ENCODE assay signal across 14 cellular contexts in the genomic region with DNA sequence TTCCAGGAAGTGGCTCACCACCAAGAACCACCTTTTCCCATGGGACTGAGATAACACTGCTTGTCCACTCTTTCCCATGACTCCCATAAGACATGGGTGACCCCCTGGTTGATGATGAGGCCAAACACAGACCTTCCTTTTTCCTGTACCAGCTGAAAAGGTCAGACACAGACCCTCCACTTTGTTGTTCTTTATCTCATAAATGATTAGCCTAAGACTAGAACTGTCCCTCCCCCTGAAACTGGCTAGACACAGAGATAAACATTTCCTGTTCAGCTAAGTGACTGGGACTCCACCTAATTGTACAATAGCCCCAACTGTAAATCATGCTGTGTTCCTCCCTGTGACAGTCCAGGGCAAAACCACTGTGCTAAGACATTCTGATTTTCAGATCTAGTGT. TPM values are rescaled to one million over a fixed set of nuclear protein-coding genes. Genes with fewer than 3 reads are reported as not detected.
DNase-seq lines count a peak whose midpoint lies in the region; ATAC-seq, FAIRE-seq and TF ChIP-seq lines count a peak whose summit lies in the region.
"Had no signal": no experiment of that assay in that cellular context is flagged by ENCODE, and none has a peak within 500 bp of the region (broad histone marks: within the 10 kb centered on the region; RNA-seq: fewer than 3 reads in every experiment).

No MANE protein-coding gene starts in this region.

- H3K27me3 Mint-ChIP-seq in stimulated activated naive CD8-positive, alpha-beta T cell treated with anti-CD3 and anti-CD28 coated beads, Interleukin-15, amount 100 ng/mL, for 72 hours, result peaks cover 16% of the 10 kb centered on the region
- H3K27me3 Mint-ChIP-seq in astrocyte (ENCODE audit: low read depth, unreplicated experiment), result peaks cover 1% of the 10 kb centered on the region

- DNase-seq in stimulated activated naive CD8-positive, alpha-beta T cell treated with anti-CD3 and anti-CD28 coated beads, Interleukin-15, amount 100 ng/mL, for 72 hours, result no peak
- DNase-seq in stimulated activated naive CD8-positive, alpha-beta T cell treated with anti-CD3 and anti-CD28 coated beads, Interleukin-15, Interleukin-2, amounts not matched to agents 100 U/mL and 50 U/mL, for 24 hours, result no peak
- DNase-seq in astrocyte (ENCODE audit: low read depth) (no peak), NCI-H510A treated with DMSO at 0.1 percent for 48 hours (lab: John Stamatoyannopoulos, UW) (no peak), spleen (no peak), hypothalamus (lab: John Stamatoyannopoulos, UW) (no peak)
- DNase-seq: activated CD4-positive, alpha-beta memory T cell treated with anti-CD3 and anti-CD28 coated beads, Interleukin-2, amount 10 ng/mL, durations not matched to agents 7 days and 5 days; body of pancreas; Kasumi-1; occipital lobe had no signal

- no peaks in the 10 kb centered on the region for H3K4me1 Mint-ChIP-seq in stimulated activated naive CD8-positive, alpha-beta T cell treated with anti-CD3 and anti-CD28 coated beads, Interleukin-15, amount 100 ng/mL, for 72 hours
- H3K4me1 Mint-ChIP-seq in astrocyte (ENCODE audit: low read depth, unreplicated experiment), result peaks cover 28% of the 10 kb centered on the region
- H3K4me1 Mint-ChIP-seq: activated CD4-positive, alpha-beta memory T cell treated with anti-CD3 and anti-CD28 coated beads, Interleukin-2, amount 10 ng/mL, durations not matched to agents 7 days and 5 days had no signal

- ATAC-seq in stimulated activated naive CD8-positive, alpha-beta T cell treated with anti-CD3 and anti-CD28 coated beads, Interleukin-15, amount 100 ng/mL, for 72 hours, result peak; percentile 52
- ATAC-seq in stimulated activated naive CD8-positive, alpha-beta T cell treated with anti-CD3 and anti-CD28 coated beads, Interleukin-15, Interleukin-2, amounts not matched to agents 100 U/mL and 50 U/mL, for 24 hours, result no peak
- ATAC-seq in HG02970 (IDR thresholded peaks at IDR 0.05; ENCODE audit: low FRiP score, unreplicated experiment) (peak; percentile 98), SK-N-SH treated with all-trans-retinoic acid at 6 μM for 48 hours (no peak)
- ATAC-seq: body of pancreas had no signal

- H4K20me1 ChIP-seq in astrocyte (ENCODE audit: insufficient read depth, low read length), result no peaks in the 10 kb centered on the region

- no peak for TF ChIP-seq CTCF in astrocyte (IDR thresholded peaks at IDR 0.05; ENCODE audit: insufficient read depth, low read depth, low read length)
- no peak for TF ChIP-seq CTCF in spleen (IDR thresholded peaks at IDR 0.05 in 8 of 11, conservative IDR thresholded peaks at IDR 0.05 in 3 of 11)

- no peak for TF ChIP-seq POLR2A in spleen (IDR thresholded peaks at IDR 0.05)

- H3K4me3 ChIP-seq in astrocyte (ENCODE audit: insufficient read depth, low read depth, low read length), result no peak overlapping the region
- H3K4me3 ChIP-seq in spleen, result no peak overlapping the region
- H3K4me3 ChIP-seq: body of pancreas had no signal

- H3K4me2 ChIP-seq in astrocyte (ENCODE audit: low read length), result peak overlapping the region; percentile 55

- H3K36me3 ChIP-seq in astrocyte (ENCODE audit: insufficient read depth, low read length) (no peaks in the 10 kb centered on the region), spleen (no peaks in the 10 kb centered on the region)

- intact Hi-C loops in spleen (cut with DNase I; ENCODE audit: low total_unique reads), result no loop called here

- no peaks in the 10 kb centered on the region for H3K79me2 ChIP-seq in astrocyte (ENCODE audit: insufficient read depth, low read length)

- no peak overlapping the region for H3K27ac Mint-ChIP-seq in stimulated activated naive CD8-positive, alpha-beta T cell treated with anti-CD3 and anti-CD28 coated beads, Interleukin-15, amount 100 ng/mL, for 72 hours
- H3K27ac Mint-ChIP-seq in astrocyte (ENCODE audit: unreplicated experiment), result peak overlapping the region; percentile 63
- H3K27ac Mint-ChIP-seq: activated CD4-positive, alpha-beta memory T cell treated with anti-CD3 and anti-CD28 coated beads, Interleukin-2, amount 10 ng/mL, durations not matched to agents 7 days and 5 days had no signal

- H3K9ac ChIP-seq in astrocyte (ENCODE audit: low read length), result no peak overlapping the region

- H3K4me1 ChIP-seq in astrocyte (ENCODE audit: insufficient read depth, low read length) (peaks cover 5% of the 10 kb centered on the region), spleen (no peaks in the 10 kb centered on the region)
- H3K4me1 ChIP-seq: body of pancreas had no signal

- H3K4me3 Mint-ChIP-seq in stimulated activated naive CD8-positive, alpha-beta T cell treated with anti-CD3 and anti-CD28 coated beads, Interleukin-15, amount 100 ng/mL, for 72 hours, result no peak overlapping the region
- H3K4me3 Mint-ChIP-seq in astrocyte (ENCODE audit: unreplicated experiment), result no peak overlapping the region
- H3K4me3 Mint-ChIP-seq: activated CD4-positive, alpha-beta memory T cell treated with anti-CD3 and anti-CD28 coated beads, Interleukin-2, amount 10 ng/mL, durations not matched to agents 7 days and 5 days had no signal

- no peaks in the 10 kb centered on the region for H3K9me3 ChIP-seq in astrocyte (ENCODE audit: insufficient read depth, low read depth, low read length)
- peaks cover 0 to 17% (median 0%) of the 10 kb centered on the region in 8 donors for H3K9me3 ChIP-seq in spleen
- H3K9me3 ChIP-seq: body of pancreas had no signal

- H3K27ac ChIP-seq in astrocyte (ENCODE audit: low read depth, low read length) (peak overlapping the region; percentile 63), spleen (no peak overlapping the region)
- H3K27ac ChIP-seq: body of pancreas had no signal

- no peak for FAIRE-seq in astrocyte (lab: Jason Lieb, UNC)

- peak overlapping the region; percentile 33 for H2AFZ ChIP-seq in astrocyte (ENCODE audit: low read depth, low read length)

- no peaks in the 10 kb centered on the region for H3K9me3 Mint-ChIP-seq in stimulated activated naive CD8-positive, alpha-beta T cell treated with anti-CD3 and anti-CD28 coated beads, Interleukin-15, amount 100 ng/mL, for 72 hours
- peaks cover 3% of the 10 kb centered on the region for H3K9me3 Mint-ChIP-seq in astrocyte (ENCODE audit: unreplicated experiment)
- H3K9me3 Mint-ChIP-seq: activated CD4-positive, alpha-beta memory T cell treated with anti-CD3 and anti-CD28 coated beads, Interleukin-2, amount 10 ng/mL, durations not matched to agents 7 days and 5 days had no signal

- no peaks in the 10 kb centered on the region for H3K36me3 Mint-ChIP-seq in astrocyte (ENCODE audit: low read depth, unreplicated experiment)

- no peaks in the 10 kb centered on the region for H3K27me3 ChIP-seq in astrocyte (ENCODE audit: insufficient read depth, low read length)
- H3K27me3 ChIP-seq in spleen (replicated peaks in 1 of 7), result peaks cover 0 to 9% (median 0%) of the 10 kb centered on the region in 7 donors
- H3K27me3 ChIP-seq: body of pancreas had no signal

TF ChIP-seq in SK-N-SH treated with all-trans-retinoic acid at 6 μM for 48 hours, 23 proteins besides CTCF, POLR2A, EP300 and RAD21 (continues in another document):
- no peak for TF ChIP-seq ZNF8 (CRISPR knock-in tag; IDR thresholded peaks at IDR 0.05)
- no peak for TF ChIP-seq PPARA (CRISPR knock-in tag; IDR thresholded peaks at IDR 0.05; ENCODE audit: borderline replicate concordance)
- no peak for TF ChIP-seq CSRNP3 (CRISPR knock-in tag; IDR thresholded peaks at IDR 0.05)
- TF ChIP-seq, protein P1, sequence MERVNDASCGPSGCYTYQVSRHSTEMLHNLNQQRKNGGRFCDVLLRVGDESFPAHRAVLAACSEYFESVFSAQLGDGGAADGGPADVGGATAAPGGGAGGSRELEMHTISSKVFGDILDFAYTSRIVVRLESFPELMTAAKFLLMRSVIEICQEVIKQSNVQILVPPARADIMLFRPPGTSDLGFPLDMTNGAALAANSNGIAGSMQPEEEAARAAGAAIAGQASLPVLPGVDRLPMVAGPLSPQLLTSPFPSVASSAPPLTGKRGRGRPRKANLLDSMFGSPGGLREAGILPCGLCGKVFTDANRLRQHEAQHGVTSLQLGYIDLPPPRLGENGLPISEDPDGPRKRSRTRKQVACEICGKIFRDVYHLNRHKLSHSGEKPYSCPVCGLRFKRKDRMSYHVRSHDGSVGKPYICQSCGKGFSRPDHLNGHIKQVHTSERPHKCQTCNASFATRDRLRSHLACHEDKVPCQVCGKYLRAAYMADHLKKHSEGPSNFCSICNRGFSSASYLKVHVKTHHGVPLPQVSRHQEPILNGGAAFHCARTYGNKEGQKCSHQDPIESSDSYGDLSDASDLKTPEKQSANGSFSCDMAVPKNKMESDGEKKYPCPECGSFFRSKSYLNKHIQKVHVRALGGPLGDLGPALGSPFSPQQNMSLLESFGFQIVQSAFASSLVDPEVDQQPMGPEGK (CRISPR knock-in tag; IDR thresholded peaks at IDR 0.05; ENCODE audit: borderline replicate concordance), result no peak

RNA-seq across cellular contexts. Expression of gene NRG3, which starts 8.2 kb away (rescaled TPM):
- total RNA-seq in astrocyte, result 2.1 and 2.3 TPM in 2 replicates
- total RNA-seq in spleen, result under 1 TPM in 2 of 7 donors, not detected in 5; 0.21 to 0.22 TPM
- under 1 TPM in 1 of 3 donors, not detected in 2; 0.10 TPM for polyA plus RNA-seq in spleen
- total RNA-seq: activated CD4-positive, alpha-beta memory T cell treated with anti-CD3 and anti-CD28 coated beads, Interleukin-2, amount 10 ng/mL, durations not matched to agents 7 days and 5 days; OCI-LY7 had no signal
- polyA plus RNA-seq: AG04450 had no signal

Comparison
In these comparisons a context has a peak if more than half of its experiments do, and no peak if none do; other contexts are left out.
1. ATAC-seq: peak in stimulated activated naive CD8-positive, alpha-beta T cell treated with anti-CD3 and anti-CD28 coated beads, Interleukin-15, amount 100 ng/mL, for 72 hours (single experiment) and HG02970 (single experiment); none in stimulated activated naive CD8-positive, alpha-beta T cell treated with anti-CD3 and anti-CD28 coated beads, Interleukin-15, Interleukin-2, amounts not matched to agents 100 U/mL and 50 U/mL, for 24 hours (single experiment) and SK-N-SH treated with all-trans-retinoic acid at 6 μM for 48 hours (single experiment).